Comparison of ENCODE assay signal across 8 cellular contexts in the genomic region with DNA sequence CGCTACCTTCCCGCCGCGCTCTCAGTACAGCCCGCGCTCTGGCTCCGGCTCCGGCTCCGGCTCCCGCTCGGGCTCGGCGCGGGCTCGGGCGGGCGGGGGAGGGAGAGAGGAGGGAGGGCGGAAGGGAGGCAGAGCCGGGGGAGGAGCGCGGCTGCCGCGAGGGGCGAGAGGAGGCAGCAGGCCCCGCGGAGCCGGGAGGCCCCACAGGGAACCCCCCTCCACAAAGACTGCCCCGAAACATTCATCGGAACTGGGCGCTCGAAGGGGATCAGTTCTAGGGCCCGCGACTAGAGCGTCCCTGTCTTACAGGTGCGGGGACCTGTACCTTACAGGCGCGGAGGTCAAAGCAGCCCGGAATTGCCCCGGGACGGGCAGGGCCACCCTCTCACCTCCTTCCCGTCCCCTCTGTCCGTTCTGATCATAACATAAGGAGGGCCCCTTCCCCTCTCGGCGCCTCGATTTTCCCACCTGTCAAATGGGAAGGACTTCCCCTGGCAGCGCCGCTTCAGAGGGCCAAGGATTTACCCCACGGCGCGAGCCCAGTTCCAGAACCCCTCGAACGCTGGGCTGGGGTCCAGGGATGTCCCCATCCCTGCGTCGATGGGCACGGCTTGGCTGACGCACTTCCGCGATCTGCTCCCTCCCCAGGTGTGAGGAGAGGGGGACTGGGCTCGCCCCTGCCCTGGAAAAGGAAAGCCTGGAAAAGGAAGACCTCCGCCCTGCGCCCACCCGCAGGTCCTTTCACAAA.
DNase-seq lines count a peak whose midpoint lies in the region; ATAC-seq and TF ChIP-seq lines count a peak whose summit lies in the region.

TSS of gene SHISA8 (minus strand) at position 40 of the 748 bp plus-strand sequence. CDS start 407 bp downstream, outside the sequence.

- DNase-seq in NCI-H2227 (lab: John Stamatoyannopoulos, UW; ENCODE audit: unreplicated experiment), result peak; percentile 69
- no peak for DNase-seq in NCI-H2227 treated with DMSO at 0.1 percent for 48 hours (lab: John Stamatoyannopoulos, UW)
- peak in 1 of 2 donors; percentile 30 for DNase-seq in central memory CD8-positive, alpha-beta T cell (ENCODE audit: low spot score in 2 of 2)
- DNase-seq in midbrain (lab: John Stamatoyannopoulos, UW), result peak; percentile 9
- DNase-seq in stimulated activated naive CD8-positive, alpha-beta T cell treated with anti-CD3 and anti-CD28 coated beads, Interleukin-15, amount 100 ng/mL, for 72 hours, result peak; percentile 56 to 60
- DNase-seq in NOMO-1 treated with dmso at 0.1 percent for 144 hours (lab: John Stamatoyannopoulos, UW; ENCODE audit: unreplicated experiment), result no peak
- DNase-seq in kidney glomerular epithelial cell (lab: John Stamatoyannopoulos, UW), result no peak

- peak; percentile 63 for ATAC-seq in central memory CD8-positive, alpha-beta T cell (replicated peaks; ENCODE audit: extremely low read depth, poor library complexity, severe bottlenecking)
- peak; percentile 62 for ATAC-seq in stimulated activated naive CD8-positive, alpha-beta T cell treated with anti-CD3 and anti-CD28 coated beads, Interleukin-15, amount 100 ng/mL, for 72 hours

- no peak for TF ChIP-seq CTCF in VCaP (conservative IDR thresholded peaks at IDR 0.05)

- H3K9me3 Mint-ChIP-seq in central memory CD8-positive, alpha-beta T cell, result no peaks in the 10 kb centered on the region
- H3K9me3 Mint-ChIP-seq in stimulated activated naive CD8-positive, alpha-beta T cell treated with anti-CD3 and anti-CD28 coated beads, Interleukin-15, amount 100 ng/mL, for 72 hours, result no peaks in the 10 kb centered on the region

- peak within 1 kb of the TSS; percentile 24; the same call in 1 of the 2 replicates for H3K27ac ChIP-seq in VCaP

- peaks cover 2% of the 10 kb centered on the region for H3K36me3 Mint-ChIP-seq in central memory CD8-positive, alpha-beta T cell (ENCODE audit: insufficient read depth)

- H3K27ac Mint-ChIP-seq in central memory CD8-positive, alpha-beta T cell (ENCODE audit: low read depth), result no peak within 1 kb of the TSS
- H3K27ac Mint-ChIP-seq in stimulated activated naive CD8-positive, alpha-beta T cell treated with anti-CD3 and anti-CD28 coated beads, Interleukin-15, amount 100 ng/mL, for 72 hours, result peak within 1 kb of the TSS in 1 of 2 donors; percentile 82

- H3K4me3 Mint-ChIP-seq in central memory CD8-positive, alpha-beta T cell, result peak within 1 kb of the TSS; percentile 60
- peak within 1 kb of the TSS; percentile 47 to 65 for H3K4me3 Mint-ChIP-seq in stimulated activated naive CD8-positive, alpha-beta T cell treated with anti-CD3 and anti-CD28 coated beads, Interleukin-15, amount 100 ng/mL, for 72 hours

- peaks cover 51% of the 10 kb centered on the region for H3K27me3 Mint-ChIP-seq in central memory CD8-positive, alpha-beta T cell
- peaks cover 62% of the 10 kb centered on the region for H3K27me3 Mint-ChIP-seq in stimulated activated naive CD8-positive, alpha-beta T cell treated with anti-CD3 and anti-CD28 coated beads, Interleukin-15, amount 100 ng/mL, for 72 hours

- peaks cover 2% of the 10 kb centered on the region for H3K4me1 Mint-ChIP-seq in central memory CD8-positive, alpha-beta T cell
- H3K4me1 Mint-ChIP-seq in stimulated activated naive CD8-positive, alpha-beta T cell treated with anti-CD3 and anti-CD28 coated beads, Interleukin-15, amount 100 ng/mL, for 72 hours, result peaks cover 73% of the 10 kb centered on the region

Comparison
In these comparisons a context has a peak if more than half of its experiments do, and no peak if none do; other contexts are left out.
1. DNase-seq: peak in NCI-H2227 (single experiment), midbrain (single experiment) and stimulated activated naive CD8-positive, alpha-beta T cell treated with anti-CD3 and anti-CD28 coated beads, Interleukin-15, amount 100 ng/mL, for 72 hours (2 of 2); none in NCI-H2227 treated with DMSO at 0.1 percent for 48 hours (single experiment), NOMO-1 treated with dmso at 0.1 percent for 144 hours (single experiment) and kidney glomerular epithelial cell (single experiment).